35 cellular contexts compared by ENCODE assay signal in genomic region chr7:66219805-66220204, GRCh38.
"Had no signal": no experiment of that assay in that cellular context is flagged by ENCODE, and none has a peak within 500 bp of the region (broad histone marks: within the 10 kb centered on the region; RNA-seq: fewer than 3 reads in every experiment).

No MANE protein-coding gene starts in this region.

- H3K9ac ChIP-seq: KMS-11 had no signal

- H3K4me2 ChIP-seq: KMS-11 had no signal

- DNase-seq: Karpas-422, Kasumi-1, MG63, MM.1S, MV-4-11, NCI-H1048, NCI-H1092, NCI-H1092 treated with DMSO at 0.1 percent for 48 hours, NCI-H1105, NCI-H1105 treated with DMSO at 0.1 percent for 48 hours, NCI-H1417, NCI-H1417 treated with DMSO at 0.1 percent for 48 hours, NCI-H1436, NCI-H1436 treated with DMSO at 0.1 percent for 48 hours, NCI-H146, NCI-H1694, NCI-H1694 treated with DMSO at 0.1 percent for 48 hours, NCI-H187, NCI-H187 treated with DMSO at 0.1 percent for 48 hours, NCI-H1930, NCI-H2029, NCI-H2029 treated with DMSO at 0.1 percent for 48 hours, NCI-H2081, NCI-H2081 treated with DMSO at 0.1 percent for 48 hours, NCI-H2107, NCI-H2171, NCI-H2171 treated with DMSO at 0.1 percent for 48 hours, NCI-H2227 treated with DMSO at 0.1 percent for 48 hours, NCI-H226, NCI-H345, NCI-H446, NCI-H446 treated with DMSO at 0.1 percent for 48 hours, NCI-H510A, NCI-H510A treated with DMSO at 0.1 percent for 48 hours had no signal

- H3K4me3 ChIP-seq: MG63 had no signal

- H3K27ac ChIP-seq: KMS-11 had no signal

- H3K36me3 ChIP-seq: MG63 had no signal

- H3K9me3 ChIP-seq: MG63 had no signal

- H3K27me3 ChIP-seq: MG63 had no signal
